ENCODE assay signal across 17 cellular contexts in genomic region chr9:91298304-91298703, GRCh38.
DNase-seq lines count a peak whose midpoint lies in the region; ATAC-seq and TF ChIP-seq lines count a peak whose summit lies in the region.
"Had no signal": no experiment of that assay in that cellular context is flagged by ENCODE, and none has a peak within 500 bp of the region (broad histone marks: within the 10 kb centered on the region; RNA-seq: fewer than 3 reads in every experiment).

No MANE protein-coding gene starts in this region.

- peak overlapping the region; percentile 65; the same call in 1 of the 2 replicates for H3K14ac ChIP-seq in IMR-90 (replicated peaks; ENCODE audit: low read depth, low read length)

- TF ChIP-seq POLR2A in IMR-90 (IDR thresholded peaks at IDR 0.05; ENCODE audit: low read depth, low read length): no peak

- no peaks in the 10 kb centered on the region for H3K27me3 ChIP-seq in IMR-90 (ENCODE audit: control insufficient read depth, insufficient read depth, low read length)
- no peaks in the 10 kb centered on the region for H3K27me3 ChIP-seq in naive thymus-derived CD4-positive, alpha-beta T cell (ENCODE audit: control insufficient read depth in 2 of 2, insufficient read depth in 2 of 2, low read length in 2 of 2)
- no peaks in the 10 kb centered on the region for H3K27me3 ChIP-seq in CD8-positive, alpha-beta memory T cell (ENCODE audit: insufficient read depth, low read length, poor library complexity, severe bottlenecking)

- BruUV-seq in IMR-90 (replicated peaks; lab: Mats Ljungman, UMichigan): no TSS peak

- H4K8ac ChIP-seq in IMR-90 (ENCODE audit: low read depth in 2 of 2, low read length in 2 of 2): no peak overlapping the region; a peak in 1 of 4 replicates

- no peak overlapping the region for H3K27ac Mint-ChIP-seq in naive thymus-derived CD4-positive, alpha-beta T cell
- H3K27ac Mint-ChIP-seq in activated naive CD4-positive, alpha-beta T cell treated with anti-CD3 and anti-CD28 coated beads, Interleukin-2, amount 50 U/mL, for 72 hours: no peak overlapping the region
- no peak overlapping the region for H3K27ac Mint-ChIP-seq in CD8-positive, alpha-beta memory T cell
- H3K27ac Mint-ChIP-seq: activated naive CD8-positive, alpha-beta T cell treated with anti-CD3 and anti-CD28 coated beads, Interleukin-2, amount 50 U/mL, for 24 hours had no signal

- POLR2A ChIA-PET in IMR-90 (lab: Charles Lee; ENCODE audit: unreplicated experiment): no interaction called here
- POLR2A ChIA-PET in naive thymus-derived CD4-positive, alpha-beta T cell (lab: Charles Lee): no interaction called here
- POLR2A ChIA-PET in CD8-positive, alpha-beta memory T cell (lab: Charles Lee): no interaction called here

- no peak for TF ChIP-seq CTCF in IMR-90 (conservative IDR thresholded peaks at IDR 0.05; ENCODE audit: low read depth, low read length)

- H4K5ac ChIP-seq in IMR-90 (ENCODE audit: low read depth, low read length): no peak overlapping the region

- H3K27me3 Mint-ChIP-seq in naive thymus-derived CD4-positive, alpha-beta T cell: no peaks in the 10 kb centered on the region
- no peaks in the 10 kb centered on the region for H3K27me3 Mint-ChIP-seq in CD8-positive, alpha-beta memory T cell
- H3K27me3 Mint-ChIP-seq: activated naive CD8-positive, alpha-beta T cell treated with anti-CD3 and anti-CD28 coated beads, Interleukin-2, amount 50 U/mL, for 24 hours; CD4-positive, CD25-positive, alpha-beta regulatory T cell had no signal

- no peak overlapping the region for H2AK5ac ChIP-seq in IMR-90 (ENCODE audit: low read depth, low read length)

- H3K18ac ChIP-seq in IMR-90 (ENCODE audit: low read depth, low read length): no peak overlapping the region

- no peak overlapping the region for H2AFZ ChIP-seq in IMR-90 (replicated peaks; ENCODE audit: low read length, poor library complexity)

- DNase-seq in AG20443 (ENCODE audit: low spot score) (peak; percentile 29), IMR-90 (peak; percentile 55), epithelial cell of prostate (ENCODE audit: low read depth, low spot score) (peak; percentile 40), epidermal melanocyte (ENCODE audit: insufficient read length, low spot score) (no peak)
- no peak for DNase-seq in naive thymus-derived CD4-positive, alpha-beta T cell
- DNase-seq in activated naive CD4-positive, alpha-beta T cell treated with anti-CD3 and anti-CD28 coated beads, Interleukin-2, amount 50 U/mL, for 72 hours (ENCODE audit: low spot score in 2 of 2): no peak
- no peak for DNase-seq in CD8-positive, alpha-beta memory T cell
- DNase-seq: activated CD8-positive, alpha-beta memory T cell treated with anti-CD3 and anti-CD28 coated beads, Interleukin-2, amount 50 U/mL, for 4 hours; activated naive CD8-positive, alpha-beta T cell treated with anti-CD3 and anti-CD28 coated beads, Interleukin-2, amount 50 U/mL, for 24 hours; CD4-positive, CD25-positive, alpha-beta regulatory T cell; glutamatergic neuron; NCI-H2081; NK-92 treated with Interleukin-12 subunit alpha and Interleukin-12 subunit beta, amount 100 ng/mL, for 24 hours; stimulated activated naive CD4-positive, alpha-beta T cell treated with Interleukin-2 at 50 U/mL for 16 hours had no signal

- no peak overlapping the region; the same call in 1 of the 2 replicates for H3K23ac ChIP-seq in IMR-90 (ENCODE audit: low read depth, low read length)

- peaks cover 4 to 14% (median 6%) of the 10 kb centered on the region in 7 donors for H3K4me1 Mint-ChIP-seq in naive thymus-derived CD4-positive, alpha-beta T cell
- peaks cover 4 to 11% (median 7%) of the 10 kb centered on the region in 3 donors for H3K4me1 Mint-ChIP-seq in CD8-positive, alpha-beta memory T cell

- peaks cover 13% of the 10 kb centered on the region for H3K9me1 ChIP-seq in IMR-90 (ENCODE audit: insufficient read depth, low read length)

- WGBS in IMR-90 (ENCODE audit: extremely low coverage in 2 of 2, insufficient read length in 1 of 2), 2 experiments: no CpG with 5 or more reads among the region's 2 CpGs

- peaks cover 11 to 37% of the 10 kb centered on the region in 2 experiments for H3K79me1 ChIP-seq in IMR-90 (ENCODE audit: low read depth in 1 of 2, low read length in 2 of 2)

- TF ChIP-seq RAD21 in IMR-90 (IDR thresholded peaks at IDR 0.05; ENCODE audit: low read length): no peak

- dilution Hi-C loops in IMR-90 (cut with HindIII; ENCODE audit: low sequenced_read_pairs, unreplicated experiment): no loop called here

- H2BK20ac ChIP-seq in IMR-90 (ENCODE audit: low read depth, low read length): no peak overlapping the region

- H3K4me3 Mint-ChIP-seq in naive thymus-derived CD4-positive, alpha-beta T cell: no peak overlapping the region
- no peak overlapping the region for H3K4me3 Mint-ChIP-seq in CD8-positive, alpha-beta memory T cell
- H3K4me3 Mint-ChIP-seq: activated naive CD8-positive, alpha-beta T cell treated with anti-CD3 and anti-CD28 coated beads, Interleukin-2, amount 50 U/mL, for 24 hours; CD4-positive, CD25-positive, alpha-beta regulatory T cell had no signal

- no peak overlapping the region for H2BK5ac ChIP-seq in IMR-90 (ENCODE audit: low read depth, low read length, poor library complexity, severe bottlenecking)

- in situ Hi-C loops in IMR-90 (cut with MboI; ENCODE audit: low sequenced_read_pairs): no loop called here

- no peak overlapping the region for H3K9ac ChIP-seq in IMR-90 (ENCODE audit: low read depth, low read length)

- CTCF ChIA-PET in IMR-90 (lab: Yijun Ruan, JAX): no interaction called here
- CTCF ChIA-PET in naive thymus-derived CD4-positive, alpha-beta T cell (lab: Charles Lee): no interaction called here
- CTCF ChIA-PET in CD8-positive, alpha-beta memory T cell (lab: Charles Lee): no interaction called here

- H2BK15ac ChIP-seq in IMR-90 (ENCODE audit: low read depth, low read length): no peak overlapping the region

- no peak overlapping the region for H2AK9ac ChIP-seq in IMR-90 (replicated peaks; ENCODE audit: low read depth, low read length, poor library complexity)

- peak overlapping the region; percentile 43; the same call in 1 of the 2 replicates for H2BK120ac ChIP-seq in IMR-90 (ENCODE audit: low read depth, low read length)

- H3K4me2 ChIP-seq in IMR-90 (ENCODE audit: low read depth, low read length): no peak overlapping the region

- H3K4me1 ChIP-seq in IMR-90 (ENCODE audit: control insufficient read depth, insufficient read depth, low read length): peaks cover 5% of the 10 kb centered on the region
- no peaks in the 10 kb centered on the region for H3K4me1 ChIP-seq in naive thymus-derived CD4-positive, alpha-beta T cell (ENCODE audit: control insufficient read depth in 2 of 2, insufficient read depth in 2 of 2, low read length in 2 of 2)
- H3K4me1 ChIP-seq in CD8-positive, alpha-beta memory T cell (ENCODE audit: insufficient read depth, low read length): no peaks in the 10 kb centered on the region

- no peaks in the 10 kb centered on the region for H4K20me1 ChIP-seq in IMR-90 (ENCODE audit: insufficient read depth, low read length)

- H3K9me3 ChIP-seq in IMR-90 (ENCODE audit: control insufficient read depth, insufficient read depth, low read length): no peaks in the 10 kb centered on the region
- H3K9me3 ChIP-seq in naive thymus-derived CD4-positive, alpha-beta T cell (ENCODE audit: control insufficient read depth in 2 of 3, low read length in 3 of 3): no peaks in the 10 kb centered on the region
- H3K9me3 ChIP-seq in CD8-positive, alpha-beta memory T cell (ENCODE audit: low read length): no peaks in the 10 kb centered on the region

- H3K56ac ChIP-seq in IMR-90 (ENCODE audit: extremely low read depth, insufficient read depth, low read length): no peak overlapping the region

- no peak overlapping the region for H4K91ac ChIP-seq in IMR-90 (ENCODE audit: insufficient read depth, low read depth, low read length)

- intact Hi-C loops in IMR-90 (cut with micrococcal nuclease): no loop called here
- intact Hi-C loops in naive thymus-derived CD4-positive, alpha-beta T cell (cut with micrococcal nuclease): no loop called here

- H3K36me3 ChIP-seq in IMR-90 (ENCODE audit: control insufficient read depth, insufficient read depth, low read length): peaks cover 15% of the 10 kb centered on the region
- H3K36me3 ChIP-seq in naive thymus-derived CD4-positive, alpha-beta T cell (ENCODE audit: control insufficient read depth in 2 of 3, insufficient read depth in 3 of 3, low read length in 3 of 3): peaks cover 0 to 39% (median 7%) of the 10 kb centered on the region in 3 experiments
- no peaks in the 10 kb centered on the region for H3K36me3 ChIP-seq in CD8-positive, alpha-beta memory T cell (ENCODE audit: insufficient read depth, low read length)

- H3K27ac ChIP-seq in IMR-90 (ENCODE audit: insufficient read depth, low read length) (peak overlapping the region; percentile 51; the same call in 1 of the 2 replicates), epithelial cell of prostate (no peak overlapping the region)
- no peak overlapping the region for H3K27ac ChIP-seq in naive thymus-derived CD4-positive, alpha-beta T cell (ENCODE audit: low read depth, low read length)
- H3K27ac ChIP-seq in CD8-positive, alpha-beta memory T cell (ENCODE audit: low read depth, low read length): no peak overlapping the region
- H3K27ac ChIP-seq: SK-N-MC, VCaP had no signal

- H3K4me3 ChIP-seq in IMR-90 (ENCODE audit: insufficient read depth, low read depth, low read length): no peak overlapping the region
- H3K4me3 ChIP-seq in naive thymus-derived CD4-positive, alpha-beta T cell (ENCODE audit: low read length): no peak overlapping the region
- no peak overlapping the region for H3K4me3 ChIP-seq in CD8-positive, alpha-beta memory T cell (ENCODE audit: low read length)
- H3K4me3 ChIP-seq: SK-N-MC had no signal

- H3K36me3 Mint-ChIP-seq in naive thymus-derived CD4-positive, alpha-beta T cell: peaks cover 17 to 50% (median 37%) of the 10 kb centered on the region in 5 donors
- H3K36me3 Mint-ChIP-seq in activated naive CD4-positive, alpha-beta T cell treated with anti-CD3 and anti-CD28 coated beads, Interleukin-2, amount 50 U/mL, for 72 hours: peaks cover 21 to 22% of the 10 kb centered on the region in 2 donors
- H3K36me3 Mint-ChIP-seq in CD8-positive, alpha-beta memory T cell: peaks cover 7 to 54% (median 23%) of the 10 kb centered on the region in 3 donors

- ATAC-seq in IMR-90 (ENCODE audit: low read depth) (no peak), HG02840 (IDR thresholded peaks at IDR 0.05; ENCODE audit: low FRiP score, unreplicated experiment) (no peak)
- peak; percentile 57 for ATAC-seq in naive thymus-derived CD4-positive, alpha-beta T cell
- no peak for ATAC-seq in activated naive CD4-positive, alpha-beta T cell treated with anti-CD3 and anti-CD28 coated beads, Interleukin-2, amount 50 U/mL, for 72 hours
- ATAC-seq: activated naive CD8-positive, alpha-beta T cell treated with anti-CD3 and anti-CD28 coated beads, Interleukin-2, amount 50 U/mL, for 24 hours had no signal

- peaks cover 0 to 1% (median 0%) of the 10 kb centered on the region in 11 donors for H3K9me3 Mint-ChIP-seq in naive thymus-derived CD4-positive, alpha-beta T cell
- no peaks in the 10 kb centered on the region for H3K9me3 Mint-ChIP-seq in activated naive CD4-positive, alpha-beta T cell treated with anti-CD3 and anti-CD28 coated beads, Interleukin-2, amount 50 U/mL, for 72 hours
- no peaks in the 10 kb centered on the region for H3K9me3 Mint-ChIP-seq in CD8-positive, alpha-beta memory T cell
- H3K9me3 Mint-ChIP-seq: activated naive CD8-positive, alpha-beta T cell treated with anti-CD3 and anti-CD28 coated beads, Interleukin-2, amount 50 U/mL, for 24 hours; CD4-positive, CD25-positive, alpha-beta regulatory T cell had no signal

- no peak overlapping the region for H3K4ac ChIP-seq in IMR-90 (ENCODE audit: low read depth, low read length)

Comparison
In these comparisons a context has a peak if more than half of its experiments do, and no peak if none do; other contexts are left out.
1. DNase-seq: peak in AG20443 (single experiment), IMR-90 (single experiment) and epithelial cell of prostate (single experiment); none in naive thymus-derived CD4-positive, alpha-beta T cell (0 of 9), activated naive CD4-positive, alpha-beta T cell treated with anti-CD3 and anti-CD28 coated beads, Interleukin-2, amount 50 U/mL, for 72 hours (0 of 2), CD8-positive, alpha-beta memory T cell (0 of 5) and epidermal melanocyte (single experiment).